36 cellular contexts compared by ENCODE assay signal in genomic region chr7:18464830-18465229, GRCh38.
"Had no signal": no experiment of that assay in that cellular context is flagged by ENCODE, and none has a peak within 500 bp of the region (broad histone marks: within the 10 kb centered on the region; RNA-seq: fewer than 3 reads in every experiment).

No MANE protein-coding gene starts in this region.

- H3K27ac ChIP-seq: ascending aorta, cardiac muscle cell, VCaP had no signal

- H3K4me3 Mint-ChIP-seq: activated B cell treated with CpG ODN at 0.5 μM for 24 hours; activated CD4-positive, alpha-beta memory T cell treated with anti-CD3 and anti-CD28 coated beads for 36 hours; activated CD4-positive, alpha-beta T cell treated with anti-CD3 and anti-CD28 coated beads, Interleukin-2, amount 10 ng/mL, durations not matched to agents 24 days and 14 days; activated CD8-positive, alpha-beta T cell treated with anti-CD3 and anti-CD28 coated beads for 36 hours; activated naive CD4-positive, alpha-beta T cell treated with anti-CD3 and anti-CD28 coated beads, Interleukin-2, amount 10 ng/mL, durations not matched to agents 7 days and 5 days; activated naive CD4-positive, alpha-beta T cell treated with anti-CD3 and anti-CD28 coated beads, Interleukin-2, amount 50 U/mL, for 24 hours; activated naive CD8-positive, alpha-beta T cell; activated naive CD8-positive, alpha-beta T cell treated with anti-CD3 and anti-CD28 coated beads, Interleukin-2, amount 10 ng/mL, durations not matched to agents 7 days and 5 days; activated naive CD8-positive, alpha-beta T cell treated with anti-CD3 and anti-CD28 coated beads, Interleukin-2, amount 50 U/mL, for 24 hours; brain; central memory CD8-positive, alpha-beta T cell; T-helper 1 cell treated with Interleukin-12 subunit alpha and Interleukin-12 subunit beta and Interleukin-4 antibody, amounts not matched to agents 30 μg/mL and 1 μg/mL, for 36 hours; T-helper 2 cell treated with Interferon-gamma antibody and Interleukin-4, amounts not matched to agents 5 μg/mL and 100 μg/mL, for 36 hours had no signal

- H3K36me3 Mint-ChIP-seq: activated CD4-positive, alpha-beta memory T cell treated with anti-CD3 and anti-CD28 coated beads for 36 hours; activated naive CD4-positive, alpha-beta T cell treated with anti-CD3 and anti-CD28 coated beads, Interleukin-2, amount 10 ng/mL, durations not matched to agents 7 days and 5 days; activated naive CD4-positive, alpha-beta T cell treated with anti-CD3 and anti-CD28 coated beads, Interleukin-2, amount 50 U/mL, for 24 hours; activated naive CD8-positive, alpha-beta T cell; activated naive CD8-positive, alpha-beta T cell treated with anti-CD3 and anti-CD28 coated beads, Interleukin-2, amount 10 ng/mL, durations not matched to agents 7 days and 5 days; brain had no signal

- H3K4me1 Mint-ChIP-seq: activated CD4-positive, alpha-beta T cell treated with anti-CD3 and anti-CD28 coated beads, Interleukin-2, amount 10 ng/mL, durations not matched to agents 24 days and 14 days; activated naive CD4-positive, alpha-beta T cell treated with anti-CD3 and anti-CD28 coated beads, Interleukin-2, amount 10 ng/mL, durations not matched to agents 7 days and 5 days; activated naive CD4-positive, alpha-beta T cell treated with anti-CD3 and anti-CD28 coated beads, Interleukin-2, amount 50 U/mL, for 24 hours; activated naive CD8-positive, alpha-beta T cell treated with anti-CD3 and anti-CD28 coated beads, Interleukin-2, amount 10 ng/mL, durations not matched to agents 7 days and 5 days had no signal

- H3K9me3 Mint-ChIP-seq: activated B cell treated with CpG ODN at 0.5 μM for 24 hours; activated CD4-positive, alpha-beta memory T cell treated with anti-CD3 and anti-CD28 coated beads for 36 hours; activated CD4-positive, alpha-beta T cell treated with anti-CD3 and anti-CD28 coated beads, Interleukin-2, amount 10 ng/mL, durations not matched to agents 24 days and 14 days; activated CD8-positive, alpha-beta T cell treated with anti-CD3 and anti-CD28 coated beads for 36 hours; activated naive CD4-positive, alpha-beta T cell treated with anti-CD3 and anti-CD28 coated beads, Interleukin-2, amount 10 ng/mL, durations not matched to agents 7 days and 5 days; activated naive CD4-positive, alpha-beta T cell treated with anti-CD3 and anti-CD28 coated beads, Interleukin-2, amount 50 U/mL, for 24 hours; activated naive CD8-positive, alpha-beta T cell treated with anti-CD3 and anti-CD28 coated beads, Interleukin-2, amount 10 ng/mL, durations not matched to agents 7 days and 5 days; activated naive CD8-positive, alpha-beta T cell treated with anti-CD3 and anti-CD28 coated beads, Interleukin-2, amount 50 U/mL, for 24 hours; activated T-helper 2 cell treated with anti-CD3 and anti-CD28 coated beads, Interferon-gamma antibody, Interleukin-2, Interleukin-4, amounts not matched to agents 10 μg/mL and 5 μg/mL and 100 μg/mL, durations not matched to agents 14 hours and 24 hours and 36 hours; central memory CD8-positive, alpha-beta T cell; T-helper 1 cell treated with Interleukin-12 subunit alpha and Interleukin-12 subunit beta and Interleukin-4 antibody, amounts not matched to agents 30 μg/mL and 1 μg/mL, for 36 hours; T-helper 2 cell treated with Interferon-gamma antibody and Interleukin-4, amounts not matched to agents 5 μg/mL and 100 μg/mL, for 36 hours had no signal

- H3K36me3 ChIP-seq: ascending aorta, cardiac muscle cell had no signal

- ATAC-seq: activated CD8-positive, alpha-beta T cell treated with anti-CD3 and anti-CD28 coated beads for 36 hours; activated naive CD8-positive, alpha-beta T cell treated with anti-CD3 and anti-CD28 coated beads, Interleukin-2, amount 50 U/mL, for 24 hours had no signal

- H3K27me3 Mint-ChIP-seq: activated B cell treated with CpG ODN at 0.5 μM for 24 hours; activated CD4-positive, alpha-beta memory T cell treated with anti-CD3 and anti-CD28 coated beads for 36 hours; activated CD4-positive, alpha-beta T cell treated with anti-CD3 and anti-CD28 coated beads, Interleukin-2, amount 10 ng/mL, durations not matched to agents 24 days and 14 days; activated CD8-positive, alpha-beta T cell treated with anti-CD3 and anti-CD28 coated beads for 36 hours; activated naive CD4-positive, alpha-beta T cell treated with anti-CD3 and anti-CD28 coated beads, Interleukin-2, amount 10 ng/mL, durations not matched to agents 7 days and 5 days; activated naive CD4-positive, alpha-beta T cell treated with anti-CD3 and anti-CD28 coated beads, Interleukin-2, amount 50 U/mL, for 24 hours; activated naive CD8-positive, alpha-beta T cell; activated naive CD8-positive, alpha-beta T cell treated with anti-CD3 and anti-CD28 coated beads, Interleukin-2, amount 10 ng/mL, durations not matched to agents 7 days and 5 days; activated naive CD8-positive, alpha-beta T cell treated with anti-CD3 and anti-CD28 coated beads, Interleukin-2, amount 50 U/mL, for 24 hours; central memory CD8-positive, alpha-beta T cell had no signal

- DNase-seq: activated B cell treated with CpG ODN at 0.5 μM for 24 hours; activated CD4-positive, alpha-beta memory T cell treated with anti-CD3 and anti-CD28 coated beads for 36 hours; activated CD4-positive, alpha-beta T cell treated with anti-CD3 and anti-CD28 coated beads for 4 hours; activated CD4-positive, alpha-beta T cell treated with anti-CD3 and anti-CD28 coated beads, Interleukin-2, amount 10 ng/mL, durations not matched to agents 24 days and 14 days; activated CD4-positive, alpha-beta T cell treated with anti-CD3 and anti-CD28 coated beads, Interleukin-2, amount 50 U/mL, for 1 hour; activated CD4-positive, alpha-beta T cell treated with anti-CD3 and anti-CD28 coated beads, Interleukin-2, amount 50 U/mL, for 4 hours; activated CD4-positive, CD25-positive, alpha-beta regulatory T cell treated with anti-CD3 and anti-CD28 coated beads, Interleukin-2, amount 50 U/mL, for 72 hours; activated CD8-positive, alpha-beta memory T cell treated with anti-CD3 and anti-CD28 coated beads, Interleukin-2, amount 50 U/mL, for 4 hours; activated CD8-positive, alpha-beta T cell treated with anti-CD3 and anti-CD28 coated beads for 36 hours; activated effector memory CD4-positive, alpha-beta T cell treated with Interleukin-2 at 50 U/mL for 16 hours; activated gamma-delta T cell; activated naive CD4-positive, alpha-beta T cell treated with anti-CD3 and anti-CD28 coated beads, Interleukin-2, amount 10 ng/mL, durations not matched to agents 7 days and 5 days; activated naive CD4-positive, alpha-beta T cell treated with Interleukin-2 at 50 U/mL for 16 hours; activated naive CD8-positive, alpha-beta T cell treated with anti-CD3 and anti-CD28 coated beads, Interleukin-2, amount 10 ng/mL, durations not matched to agents 7 days and 5 days; activated naive CD8-positive, alpha-beta T cell treated with anti-CD3 and anti-CD28 coated beads, Interleukin-2, amount 50 U/mL, for 24 hours; activated T-cell treated with anti-CD3 and anti-CD28 coated beads for 4 hours; activated T-cell treated with anti-CD3 and anti-CD28 coated beads, Interleukin-2, amount 50 U/mL, for 1 hour; activated T-cell treated with anti-CD3 and anti-CD28 coated beads, Interleukin-2, amount 50 U/mL, for 48 hours; amygdala; anterior cingulate cortex; caudate nucleus; cerebellar nuclear complex; T-helper 2 cell; T-helper 9 cell had no signal

- H3K4me3 ChIP-seq: ascending aorta, cardiac muscle cell had no signal

- FAIRE-seq: bronchial epithelial cell, TTC549 had no signal
